1 cellular context compared by ENCODE assay signal in genomic region chr11:133269272-133269671, GRCh38.
TF ChIP-seq lines count a peak whose summit lies in the region.

No MANE protein-coding gene starts in this region.

TF ChIP-seq in GM12878, 131 proteins besides CTCF, POLR2A, EP300 and RAD21 (continued from another document and continues in another):
- TF ChIP-seq, protein P1, sequence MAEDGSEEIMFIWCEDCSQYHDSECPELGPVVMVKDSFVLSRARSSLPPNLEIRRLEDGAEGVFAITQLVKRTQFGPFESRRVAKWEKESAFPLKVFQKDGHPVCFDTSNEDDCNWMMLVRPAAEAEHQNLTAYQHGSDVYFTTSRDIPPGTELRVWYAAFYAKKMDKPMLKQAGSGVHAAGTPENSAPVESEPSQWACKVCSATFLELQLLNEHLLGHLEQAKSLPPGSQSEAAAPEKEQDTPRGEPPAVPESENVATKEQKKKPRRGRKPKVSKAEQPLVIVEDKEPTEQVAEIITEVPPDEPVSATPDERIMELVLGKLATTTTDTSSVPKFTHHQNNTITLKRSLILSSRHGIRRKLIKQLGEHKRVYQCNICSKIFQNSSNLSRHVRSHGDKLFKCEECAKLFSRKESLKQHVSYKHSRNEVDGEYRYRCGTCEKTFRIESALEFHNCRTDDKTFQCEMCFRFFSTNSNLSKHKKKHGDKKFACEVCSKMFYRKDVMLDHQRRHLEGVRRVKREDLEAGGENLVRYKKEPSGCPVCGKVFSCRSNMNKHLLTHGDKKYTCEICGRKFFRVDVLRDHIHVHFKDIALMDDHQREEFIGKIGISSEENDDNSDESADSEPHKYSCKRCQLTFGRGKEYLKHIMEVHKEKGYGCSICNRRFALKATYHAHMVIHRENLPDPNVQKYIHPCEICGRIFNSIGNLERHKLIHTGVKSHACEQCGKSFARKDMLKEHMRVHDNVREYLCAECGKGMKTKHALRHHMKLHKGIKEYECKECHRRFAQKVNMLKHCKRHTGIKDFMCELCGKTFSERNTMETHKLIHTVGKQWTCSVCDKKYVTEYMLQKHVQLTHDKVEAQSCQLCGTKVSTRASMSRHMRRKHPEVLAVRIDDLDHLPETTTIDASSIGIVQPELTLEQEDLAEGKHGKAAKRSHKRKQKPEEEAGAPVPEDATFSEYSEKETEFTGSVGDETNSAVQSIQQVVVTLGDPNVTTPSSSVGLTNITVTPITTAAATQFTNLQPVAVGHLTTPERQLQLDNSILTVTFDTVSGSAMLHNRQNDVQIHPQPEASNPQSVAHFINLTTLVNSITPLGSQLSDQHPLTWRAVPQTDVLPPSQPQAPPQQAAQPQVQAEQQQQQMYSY (CRISPR knock-in tag; IDR thresholded peaks at IDR 0.05): no peak
- TF ChIP-seq BRCA1 (IDR thresholded peaks at IDR 0.05; ENCODE audit: low read depth, low read length) (no peak), CEBPB (IDR thresholded peaks at IDR 0.05; ENCODE audit: borderline replicate concordance in 1 of 2, low read depth in 2 of 2, low read length in 2 of 2) (no peak; a peak in 1 of 4 replicates), IKZF1 (conservative IDR thresholded peaks at IDR 0.05) (peak; percentile 87), CREM (IDR thresholded peaks at IDR 0.05; ENCODE audit: low read depth) (peak; percentile 86), JUND (IDR thresholded peaks at IDR 0.05; ENCODE audit: low read depth, low read length) (peak; percentile 31; the same call in 1 of the 2 replicates), BACH1 (IDR thresholded peaks at IDR 0.05; ENCODE audit: borderline replicate concordance) (peak; percentile 61; the same call in 1 of the 2 replicates), SUZ12 (IDR thresholded peaks at IDR 0.05; ENCODE audit: unreplicated experiment) (no peak), HDAC2 (IDR thresholded peaks at IDR 0.05) (no peak), RCOR1 (conservative IDR thresholded peaks at IDR 0.05; ENCODE audit: low read depth, low read length) (0 out of 2 replicates have a peak, but pooled peaks have one; percentile 74), CBX3 (IDR thresholded peaks at IDR 0.05; ENCODE audit: borderline replicate concordance, low read depth) (no peak), IRF4 (IDR thresholded peaks at IDR 0.05; ENCODE audit: low read depth, low read length) (peak; percentile 88), ZBTB4 (CRISPR knock-in tag; IDR thresholded peaks at IDR 0.05) (no peak), WRNIP1 (IDR thresholded peaks at IDR 0.05; ENCODE audit: borderline replicate concordance, low read depth, low read length) (no peak), MEF2A (IDR thresholded peaks at IDR 0.05; ENCODE audit: insufficient read depth, low read depth, low read length) (peak; percentile 60; the same call in 1 of the 2 replicates), ESRRA (IDR thresholded peaks at IDR 0.05; ENCODE audit: low read length) (no peak), SREBF2 (IDR thresholded peaks at IDR 0.05; ENCODE audit: low read length) (no peak), RAD51 (IDR thresholded peaks at IDR 0.05) (no peak), FOXK2 (IDR thresholded peaks at IDR 0.05) (no peak), BCL3 (IDR thresholded peaks at IDR 0.05; ENCODE audit: borderline replicate concordance, insufficient read depth, low read depth, low read length, poor library complexity, severe bottlenecking) (peak; percentile 95), MAX (IDR thresholded peaks at IDR 0.05; ENCODE audit: low read depth, low read length) (no peak), BMI1 (IDR thresholded peaks at IDR 0.05; ENCODE audit: borderline replicate concordance) (peak; percentile 74; the same call in 1 of the 2 replicates), ZNF24 (IDR thresholded peaks at IDR 0.05) (peak; percentile 68), TCF3 (IDR thresholded peaks at IDR 0.05; ENCODE audit: borderline replicate concordance, insufficient read depth, low read depth, low read length) (peak; percentile 23; the same call in 1 of the 2 replicates), CHD1 (IDR thresholded peaks at IDR 0.05; ENCODE audit: low read depth, low read length) (no peak), FOXM1 (IDR thresholded peaks at IDR 0.05; ENCODE audit: low read depth, low read length) (peak; percentile 96), POLR2AphosphoS2 (IDR thresholded peaks at IDR 0.05; ENCODE audit: low read depth, low read length) (no peak), GABPA (IDR thresholded peaks at IDR 0.05; ENCODE audit: low read depth) (no peak; the same call in 1 of the 2 replicates), MTA3 (IDR thresholded peaks at IDR 0.05; ENCODE audit: borderline replicate concordance, low read length) (peak; percentile 75; the same call in 1 of the 2 replicates), SRF (IDR thresholded peaks at IDR 0.05; ENCODE audit: low read depth in 2 of 2, low read length in 2 of 2) (peak in 1 of 2 experiments; percentile 20; a peak in 1 of 4 replicates), REST (IDR thresholded peaks at IDR 0.05; ENCODE audit: low read depth, low read length) (no peak), RB1 (IDR thresholded peaks at IDR 0.05; ENCODE audit: borderline replicate concordance) (no peak), HDAC6 (IDR thresholded peaks at IDR 0.05; ENCODE audit: unreplicated experiment) (no peak), POU2F2 (IDR thresholded peaks at IDR 0.05; ENCODE audit: borderline replicate concordance, low read depth, low read length) (peak; percentile 46; the same call in 1 of the 3 replicates), ZNF687 (IDR thresholded peaks at IDR 0.05) (0 out of 2 replicates have a peak, but pooled peaks have one; percentile 22), IKZF2 (IDR thresholded peaks at IDR 0.05) (peak; percentile 84 to 90), BHLHE40 (IDR thresholded peaks at IDR 0.05; ENCODE audit: borderline replicate concordance in 1 of 2, low read depth in 2 of 2, low read length in 1 of 2) (peak; percentile 64 to 74), MTA2 (IDR thresholded peaks at IDR 0.05; ENCODE audit: low read depth) (peak; percentile 91), KDM1A (IDR thresholded peaks at IDR 0.05; ENCODE audit: borderline replicate concordance) (no peak)
- TF ChIP-seq, protein P2, sequence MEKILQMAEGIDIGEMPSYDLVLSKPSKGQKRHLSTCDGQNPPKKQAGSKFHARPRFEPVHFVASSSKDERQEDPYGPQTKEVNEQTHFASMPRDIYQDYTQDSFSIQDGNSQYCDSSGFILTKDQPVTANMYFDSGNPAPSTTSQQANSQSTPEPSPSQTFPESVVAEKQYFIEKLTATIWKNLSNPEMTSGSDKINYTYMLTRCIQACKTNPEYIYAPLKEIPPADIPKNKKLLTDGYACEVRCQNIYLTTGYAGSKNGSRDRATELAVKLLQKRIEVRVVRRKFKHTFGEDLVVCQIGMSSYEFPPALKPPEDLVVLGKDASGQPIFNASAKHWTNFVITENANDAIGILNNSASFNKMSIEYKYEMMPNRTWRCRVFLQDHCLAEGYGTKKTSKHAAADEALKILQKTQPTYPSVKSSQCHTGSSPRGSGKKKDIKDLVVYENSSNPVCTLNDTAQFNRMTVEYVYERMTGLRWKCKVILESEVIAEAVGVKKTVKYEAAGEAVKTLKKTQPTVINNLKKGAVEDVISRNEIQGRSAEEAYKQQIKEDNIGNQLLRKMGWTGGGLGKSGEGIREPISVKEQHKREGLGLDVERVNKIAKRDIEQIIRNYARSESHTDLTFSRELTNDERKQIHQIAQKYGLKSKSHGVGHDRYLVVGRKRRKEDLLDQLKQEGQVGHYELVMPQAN (conservative IDR thresholded peaks at IDR 0.05): no peak
- TF ChIP-seq, protein P3, sequence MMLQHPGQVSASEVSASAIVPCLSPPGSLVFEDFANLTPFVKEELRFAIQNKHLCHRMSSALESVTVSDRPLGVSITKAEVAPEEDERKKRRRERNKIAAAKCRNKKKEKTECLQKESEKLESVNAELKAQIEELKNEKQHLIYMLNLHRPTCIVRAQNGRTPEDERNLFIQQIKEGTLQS (IDR thresholded peaks at IDR 0.05; ENCODE audit: borderline replicate concordance, extremely low read depth, low read depth, low read length): no peak
- TF ChIP-seq, protein P4, sequence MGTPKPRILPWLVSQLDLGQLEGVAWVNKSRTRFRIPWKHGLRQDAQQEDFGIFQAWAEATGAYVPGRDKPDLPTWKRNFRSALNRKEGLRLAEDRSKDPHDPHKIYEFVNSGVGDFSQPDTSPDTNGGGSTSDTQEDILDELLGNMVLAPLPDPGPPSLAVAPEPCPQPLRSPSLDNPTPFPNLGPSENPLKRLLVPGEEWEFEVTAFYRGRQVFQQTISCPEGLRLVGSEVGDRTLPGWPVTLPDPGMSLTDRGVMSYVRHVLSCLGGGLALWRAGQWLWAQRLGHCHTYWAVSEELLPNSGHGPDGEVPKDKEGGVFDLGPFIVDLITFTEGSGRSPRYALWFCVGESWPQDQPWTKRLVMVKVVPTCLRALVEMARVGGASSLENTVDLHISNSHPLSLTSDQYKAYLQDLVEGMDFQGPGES (IDR thresholded peaks at IDR 0.05): no peak
